ENCODE assay signal across 8 cellular contexts in genomic region chr7:30143748-30144251, GRCh38. TPM values are rescaled to one million over a fixed set of nuclear protein-coding genes. Genes with fewer than 3 reads are reported as not detected.
DNase-seq lines count a peak whose midpoint lies in the region; ATAC-seq and TF ChIP-seq lines count a peak whose summit lies in the region.

No MANE protein-coding gene starts in this region.

- H3K9me3 ChIP-seq in smooth muscle cell (replicated peaks; ENCODE audit: low read depth) (no peaks in the 10 kb centered on the region), Caco-2 (no peaks in the 10 kb centered on the region), MG63 (no peaks in the 10 kb centered on the region)

- H3F3A ChIP-seq in smooth muscle cell (ENCODE audit: low read depth) = no peaks in the 10 kb centered on the region

- ATAC-seq in GM19395 (IDR thresholded peaks at IDR 0.05; ENCODE audit: unreplicated experiment) = no peak

- POLR2A ChIA-PET in MCF 10A (lab: Yijun Ruan, JAX) = interaction anchor here (0.6 to 3.3 kb wide), 11 partner anchors 9 to 335 kb away, joined by 3 to 19 read pairs (median 3); partner anchors contain the start of genes MTURN and NOD1
- POLR2A ChIA-PET in Caco-2 (lab: Charles Lee) = no interaction called here

- H3K4me1 ChIP-seq in smooth muscle cell (ENCODE audit: low read depth) = no peaks in the 10 kb centered on the region
- H3K4me1 ChIP-seq in Caco-2 = 0 out of 2 replicates have a peak, but pooled peaks cover 8% of the 10 kb centered on the region

- H3K4me3 Mint-ChIP-seq in HFFc6 = no peak overlapping the region
- no peak overlapping the region for H3K4me3 Mint-ChIP-seq in MCF 10A (ENCODE audit: unreplicated experiment)
- H3K4me3 Mint-ChIP-seq in Caco-2 (ENCODE audit: unreplicated experiment) = no peak overlapping the region

- H4K20me1 ChIP-seq in smooth muscle cell (ENCODE audit: low read depth) = no peaks in the 10 kb centered on the region

- H3K36me3 ChIP-seq in smooth muscle cell (ENCODE audit: low read depth) (no peaks in the 10 kb centered on the region), Caco-2 (ENCODE audit: control insufficient read depth, insufficient read depth, low read length) (no peaks in the 10 kb centered on the region), MG63 (no peaks in the 10 kb centered on the region)

- no peak overlapping the region for H3K27ac Mint-ChIP-seq in HFFc6
- peak overlapping the region; percentile 77 for H3K27ac Mint-ChIP-seq in MCF 10A (ENCODE audit: low read depth, unreplicated experiment)
- H3K27ac Mint-ChIP-seq in Caco-2 (ENCODE audit: unreplicated experiment) = no peak overlapping the region

- peak overlapping the region; percentile 45 for H3K27ac ChIP-seq in smooth muscle cell (ENCODE audit: low read depth)

- H3K9me3 Mint-ChIP-seq in HFFc6 (no peaks in the 10 kb centered on the region), MCF 10A (ENCODE audit: unreplicated experiment) (no peaks in the 10 kb centered on the region), Caco-2 (ENCODE audit: unreplicated experiment) (no peaks in the 10 kb centered on the region)

- no peak overlapping the region for H3K4me3 ChIP-seq in smooth muscle cell
- no peak overlapping the region for H3K4me3 ChIP-seq in Caco-2 (ENCODE audit: low read depth, low read length)
- no peak overlapping the region for H3K4me3 ChIP-seq in MG63

- BruUV-seq in MCF 10A (replicated peaks; lab: Mats Ljungman, UMichigan) (no TSS peak), Caco-2 (replicated peaks; lab: Mats Ljungman, UMichigan) (no TSS peak)

- 86% methylated on average over 1 of the region's 1 CpG for WGBS in smooth muscle cell (ENCODE audit: low lambda C conversion rate)

- H3K36me3 Mint-ChIP-seq in HFFc6 (ENCODE audit: low read depth) = no peaks in the 10 kb centered on the region
- H3K36me3 Mint-ChIP-seq in MCF 10A (ENCODE audit: insufficient read depth, unreplicated experiment) = peaks cover 3% of the 10 kb centered on the region
- no peaks in the 10 kb centered on the region for H3K36me3 Mint-ChIP-seq in Caco-2 (ENCODE audit: insufficient read depth, unreplicated experiment)

- H3K27me3 ChIP-seq in smooth muscle cell (ENCODE audit: low read depth) (no peaks in the 10 kb centered on the region), Caco-2 (replicated peaks; ENCODE audit: control insufficient read depth, insufficient read depth, low read length) (no peaks in the 10 kb centered on the region), MG63 (no peaks in the 10 kb centered on the region)

- no peaks in the 10 kb centered on the region for H3K27me3 Mint-ChIP-seq in HFFc6 (ENCODE audit: insufficient read depth)
- no peaks in the 10 kb centered on the region for H3K27me3 Mint-ChIP-seq in MCF 10A (ENCODE audit: insufficient read depth, unreplicated experiment)
- H3K27me3 Mint-ChIP-seq in Caco-2 (ENCODE audit: insufficient read depth, unreplicated experiment) = no peaks in the 10 kb centered on the region

- H3K4me1 Mint-ChIP-seq in HFFc6 (ENCODE audit: low read depth) = peaks cover 25% of the 10 kb centered on the region
- H3K4me1 Mint-ChIP-seq in MCF 10A (ENCODE audit: insufficient read depth, unreplicated experiment) = peaks cover 28% of the 10 kb centered on the region
- peaks cover 13% of the 10 kb centered on the region for H3K4me1 Mint-ChIP-seq in Caco-2 (ENCODE audit: low read depth, unreplicated experiment)

- peak; percentile 28 for DNase-seq in HFFc6
- DNase-seq in NCI-H2171 (lab: John Stamatoyannopoulos, UW) = peak; percentile 56
- DNase-seq in MCF 10A (ENCODE audit: unreplicated experiment) = peak; percentile 75
- no peak for DNase-seq in smooth muscle cell (lab: John Stamatoyannopoulos, UW; ENCODE audit: unreplicated experiment)
- no peak for DNase-seq in MV-4-11 (lab: John Stamatoyannopoulos, UW)
- no peak for DNase-seq in Caco-2
- no peak for DNase-seq in MG63

- no peak for TF ChIP-seq CTCF in HFFc6 (IDR thresholded peaks at IDR 0.05)
- TF ChIP-seq CTCF in MCF 10A (IDR thresholded peaks at IDR 0.05; ENCODE audit: unreplicated experiment) = no peak
- no peak for TF ChIP-seq CTCF in smooth muscle cell (IDR thresholded peaks at IDR 0.05; ENCODE audit: borderline replicate concordance, insufficient read depth, poor library complexity, severe bottlenecking)
- no peak for TF ChIP-seq CTCF in Caco-2 (IDR thresholded peaks at IDR 0.05; ENCODE audit: insufficient read depth in 1 of 2, low read depth in 1 of 2, low read length in 1 of 2, severe bottlenecking in 1 of 2, unreplicated experiment in 1 of 2)

- intact Hi-C loops in MCF 10A (cut with micrococcal nuclease) (no loop called here), Caco-2 (cut with micrococcal nuclease; ENCODE audit: unreplicated experiment) (no loop called here)

- no peak overlapping the region for H3K4me2 ChIP-seq in smooth muscle cell

- H3K79me2 ChIP-seq in smooth muscle cell (ENCODE audit: low read depth) = no peaks in the 10 kb centered on the region

- H3K9ac ChIP-seq in smooth muscle cell (ENCODE audit: low read depth) = no peak overlapping the region

- no peak overlapping the region for H2AFZ ChIP-seq in smooth muscle cell (ENCODE audit: low read depth)

- CTCF ChIA-PET in MCF 10A (lab: Yijun Ruan, JAX) (interaction anchor here (0.8 kb wide), 1 partner anchor 20 kb away, joined by 3 read pairs; no protein-coding TSS in a partner anchor), Caco-2 (lab: Charles Lee) (no interaction called here)

RNA-seq across cellular contexts. Expression of gene MTURN, which starts 9.0 kb away (rescaled TPM):
- total RNA-seq in HFFc6 (2021; fragmentation: NEBNext Ultra II Directional; extraction: Animal tissue kit (Norgen Biotek cat#: 25700)) = 1 to 10 TPM; 4.3 to 7.1 (median 5.9) TPM
- total RNA-seq in MCF 10A (2022) (7.5 and 10.5 TPM in 2 replicates), smooth muscle cell (3.9 and 13.1 TPM in 2 replicates), Caco-2 (2022) (2.2 and 2.3 TPM in 2 replicates)
- 3.1 and 5.9 TPM in 2 replicates for polyA plus RNA-seq in smooth muscle cell
- 2.0 and 7.1 TPM in 2 replicates for total RNA-seq in MG63 (2014; rRNA removed; shearing (Covaris generic); ENCODE audit: low replicate concordance)

Comparison
In these comparisons a context has a peak if more than half of its experiments do, and no peak if none do; other contexts are left out.
1. DNase-seq: peak in HFFc6 (single experiment), NCI-H2171 (single experiment) and MCF 10A (single experiment); none in smooth muscle cell (single experiment), MV-4-11 (single experiment), Caco-2 (0 of 2) and MG63 (single experiment).